In the genomic region with DNA sequence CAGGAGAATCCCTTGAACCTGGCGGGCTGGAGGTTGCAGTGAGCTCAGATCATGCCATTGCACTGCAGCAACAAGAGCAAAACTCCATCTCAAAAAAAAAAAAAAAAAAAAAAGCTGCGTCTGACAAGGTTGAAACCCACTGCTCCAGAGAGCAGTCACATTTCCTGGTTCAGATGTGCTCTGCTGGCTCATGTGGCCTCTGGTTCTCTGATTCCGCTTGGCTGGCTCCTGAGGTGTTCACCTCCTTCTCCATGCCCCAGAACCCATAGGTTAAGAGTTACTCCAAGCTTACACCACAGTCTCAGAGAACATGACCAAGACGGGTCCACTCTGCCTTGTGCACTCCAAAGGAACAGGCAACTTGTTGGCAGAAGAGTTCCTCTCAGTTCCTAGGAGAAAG, we compare ENCODE assay signal across 20 cellular contexts. TPM values are rescaled to one million over a fixed set of nuclear protein-coding genes. Genes with fewer than 3 reads are reported as not detected.
"Had no signal": no experiment of that assay in that cellular context is flagged by ENCODE, and none has a peak within 500 bp of the region (broad histone marks: within the 10 kb centered on the region; RNA-seq: fewer than 3 reads in every experiment).

No MANE protein-coding gene starts in this region.

- H3K9me3 ChIP-seq: esophagus squamous epithelium, right lobe of liver, stomach had no signal

- FAIRE-seq: endothelial cell of umbilical vein, small intestine had no signal

- H3K27ac ChIP-seq: esophagus squamous epithelium, parathyroid adenoma, right lobe of liver, stomach had no signal

- H3K36me3 ChIP-seq: esophagus squamous epithelium, right lobe of liver, stomach had no signal

- H3K4me3 Mint-ChIP-seq: activated CD4-positive, alpha-beta T cell treated with anti-CD3 and anti-CD28 coated beads, Interleukin-2, amount 10 ng/mL, durations not matched to agents 24 days and 14 days; activated naive CD4-positive, alpha-beta T cell treated with anti-CD3 and anti-CD28 coated beads, Interleukin-2, amount 50 U/mL, for 24 hours; dendritic cell treated with granulocyte-macrophage colony-stimulating factor and Interleukin-4, amounts not matched to agents 40 ng/mL and 50 ng/mL, for 4 days; natural killer cell treated with Interleukin-12 subunit alpha and Interleukin-12 subunit beta and Interleukin-15 and Interleukin-18, amount 100 ng/mL, for 72 hours had no signal

- H2AFZ ChIP-seq: parathyroid adenoma had no signal

- H3K27me3 ChIP-seq: right lobe of liver had no signal

- H3K9me3 Mint-ChIP-seq: activated CD4-positive, alpha-beta T cell treated with anti-CD3 and anti-CD28 coated beads, Interleukin-2, amount 10 ng/mL, durations not matched to agents 24 days and 14 days; dendritic cell treated with granulocyte-macrophage colony-stimulating factor and Interleukin-4, amounts not matched to agents 40 ng/mL and 50 ng/mL, for 4 days; natural killer cell treated with Interleukin-12 subunit alpha and Interleukin-12 subunit beta and Interleukin-15 and Interleukin-18, amount 100 ng/mL, for 72 hours had no signal

- H3K79me2 ChIP-seq: parathyroid adenoma had no signal

- DNase-seq: activated CD4-positive, alpha-beta T cell treated with anti-CD3 and anti-CD28 coated beads, Interleukin-2, amount 10 ng/mL, durations not matched to agents 24 days and 14 days; activated CD8-positive, alpha-beta memory T cell treated with anti-CD3 and anti-CD28 coated beads, Interleukin-2, amount 50 U/mL, for 4 hours; activated effector memory CD4-positive, alpha-beta T cell treated with anti-CD3 and anti-CD28 coated beads, Interleukin-2, amount 50 U/mL, for 16 hours; activated T-cell treated with anti-CD3 and anti-CD28 coated beads, Interleukin-2, amount 50 U/mL, for 48 hours; effector memory CD4-positive, alpha-beta T cell; esophagus squamous epithelium; left cardiac atrium; mesendoderm; right lobe of liver; small intestine; stimulated activated CD4-positive, alpha-beta T cell treated with anti-CD3 and anti-CD28 coated beads, Interleukin-15, amount 100 ng/mL, for 24 hours; stimulated activated CD4-positive, alpha-beta T cell treated with anti-CD3 and anti-CD28 coated beads, Interleukin-2, amount 100 ng/mL, for 48 hours; stomach; T-helper 9 cell; trophoblast cell had no signal

- H3K4me1 ChIP-seq: esophagus squamous epithelium, parathyroid adenoma, right lobe of liver, stomach had no signal

- H3K27ac Mint-ChIP-seq: activated CD4-positive, alpha-beta T cell treated with anti-CD3 and anti-CD28 coated beads, Interleukin-2, amount 10 ng/mL, durations not matched to agents 24 days and 14 days; activated naive CD4-positive, alpha-beta T cell treated with anti-CD3 and anti-CD28 coated beads, Interleukin-2, amount 50 U/mL, for 24 hours; dendritic cell treated with granulocyte-macrophage colony-stimulating factor and Interleukin-4, amounts not matched to agents 40 ng/mL and 50 ng/mL, for 4 days; natural killer cell treated with Interleukin-12 subunit alpha and Interleukin-12 subunit beta and Interleukin-15 and Interleukin-18, amount 100 ng/mL, for 72 hours had no signal

- H3K9ac ChIP-seq: parathyroid adenoma had no signal

- H3K4me1 Mint-ChIP-seq: activated CD4-positive, alpha-beta T cell treated with anti-CD3 and anti-CD28 coated beads, Interleukin-2, amount 10 ng/mL, durations not matched to agents 24 days and 14 days; activated naive CD4-positive, alpha-beta T cell treated with anti-CD3 and anti-CD28 coated beads, Interleukin-2, amount 50 U/mL, for 24 hours had no signal

- ATAC-seq: left cardiac atrium; natural killer cell treated with Interleukin-12 subunit alpha and Interleukin-12 subunit beta and Interleukin-15 and Interleukin-18, amount 100 ng/mL, for 72 hours; right lobe of liver had no signal

- H3K4me3 ChIP-seq: esophagus squamous epithelium, right lobe of liver, stomach had no signal

- H3K36me3 Mint-ChIP-seq: activated naive CD4-positive, alpha-beta T cell treated with anti-CD3 and anti-CD28 coated beads, Interleukin-2, amount 50 U/mL, for 24 hours; natural killer cell treated with Interleukin-12 subunit alpha and Interleukin-12 subunit beta and Interleukin-15 and Interleukin-18, amount 100 ng/mL, for 72 hours had no signal

RNA-seq across cellular contexts. Expression of a gene that starts 8.8 kb away (rescaled TPM):
- total RNA-seq: activated CD4-positive, alpha-beta T cell treated with anti-CD3 and anti-CD28 coated beads, Interleukin-2, amount 10 ng/mL, durations not matched to agents 24 days and 14 days; endothelial cell of umbilical vein; natural killer cell treated with Interleukin-12 subunit alpha and Interleukin-12 subunit beta and Interleukin-15 and Interleukin-18, amount 100 ng/mL, for 72 hours had no signal
